In the genomic region with DNA sequence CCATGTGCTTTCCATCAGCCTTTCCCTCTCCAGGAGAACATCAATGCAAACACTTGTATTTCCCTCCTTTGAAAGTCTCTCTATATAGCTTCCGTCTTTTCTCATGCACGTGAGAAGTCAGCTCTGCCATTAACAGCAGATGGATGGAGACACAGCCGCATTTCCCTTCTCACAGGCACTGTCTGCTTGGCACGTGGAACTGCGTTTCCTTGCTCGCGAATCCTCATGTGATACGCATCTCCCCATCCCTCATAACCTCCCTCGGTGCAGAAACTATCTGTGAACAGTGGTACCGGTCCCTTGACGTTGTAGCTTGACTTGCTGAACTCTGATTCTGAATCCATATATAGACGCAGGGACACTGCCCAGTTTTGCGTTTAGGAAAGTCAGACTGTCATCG, we compare ENCODE assay signal across 28 cellular contexts.
"Had no signal": no experiment of that assay in that cellular context is flagged by ENCODE, and none has a peak within 500 bp of the region (broad histone marks: within the 10 kb centered on the region; RNA-seq: fewer than 3 reads in every experiment).

No MANE protein-coding gene starts in this region.

- H3K9me3 ChIP-seq: pancreas, prostate gland, stomach, testis, thyroid gland, transverse colon, upper lobe of left lung, vagina had no signal

- H3K9ac ChIP-seq: neural progenitor cell had no signal

- H2AFZ ChIP-seq: neural progenitor cell had no signal

- H3K4me3 ChIP-seq: left lung, lower lobe of right lung, neural progenitor cell, pancreas, prostate gland, skin epidermis, stomach, testis, thyroid gland, transverse colon, upper lobe of left lung, vagina had no signal

- H3K4me2 ChIP-seq: neural progenitor cell had no signal

- H3K27me3 ChIP-seq: left lung, neural progenitor cell, pancreas, stomach, testis, thyroid gland, transverse colon, vagina had no signal

- H3K36me3 ChIP-seq: left lung, lower lobe of right lung, neural progenitor cell, pancreas, prostate gland, stomach, thyroid gland, transverse colon, upper lobe of left lung, vagina had no signal

- FAIRE-seq: islet of Langerhans, kidney, pancreas had no signal

- H3K27ac ChIP-seq: left lung, lower lobe of right lung, neural progenitor cell, pancreas, prostate gland, skin epidermis, stomach, testis, thyroid gland, transverse colon, upper lobe of left lung, vagina had no signal

- H3K4me1 ChIP-seq: left lung, lower lobe of right lung, neural progenitor cell, pancreas, prostate gland, stomach, testis, thyroid gland, transverse colon, upper lobe of left lung, vagina had no signal

- DNase-seq: hippocampal formation; immature natural killer cell; kidney; left colon; left lung; lower lobe of right lung; mammary epithelial cell; mesenchymal stem cell; naive thymus-derived CD8-positive, alpha-beta T cell; pancreas; retina; right cardiac atrium; stimulated activated CD4-positive, alpha-beta T cell treated with anti-CD3 and anti-CD28 coated beads, Interleukin-12 subunit alpha, Interleukin-12 subunit beta, amount 100 ng/mL, for 4 hours; stimulated activated CD4-positive, alpha-beta T cell treated with anti-CD3 and anti-CD28 coated beads, Interleukin-15, amount 100 ng/mL, for 24 hours; stimulated activated CD4-positive, alpha-beta T cell treated with anti-CD3 and anti-CD28 coated beads, Interleukin-2, amount 100 ng/mL, for 24 hours; stimulated activated CD4-positive, alpha-beta T cell treated with anti-CD3 and anti-CD28 coated beads, Interleukin-4, amount 100 ng/mL, for 1 hour; stimulated activated naive B cell treated with anti-CD40 and anti-IgM and Interleukin-4, amounts not matched to agents 10 μg/mL and 1 μg/mL and 100 μg/mL, for 72 hours; stimulated activated naive CD8-positive, alpha-beta T cell treated with anti-CD3 and anti-CD28 coated beads, Interleukin-15, Interleukin-2, amounts not matched to agents 100 U/mL and 50 U/mL, for 24 hours; stomach; testis; thyroid gland; transverse colon; upper lobe of left lung had no signal
